1 cellular context compared by ENCODE assay signal in genomic region chr7:99497771-99498545, GRCh38.
TF ChIP-seq lines count a peak whose summit lies in the region.

No MANE protein-coding gene starts in this region.

TF ChIP-seq in liver, 16 proteins besides CTCF, POLR2A, EP300 and RAD21 (continued from another document):
- TF ChIP-seq REST (IDR thresholded peaks at IDR 0.05) (no peak), FOXA2 (IDR thresholded peaks at IDR 0.05) (no peak), TAF1 (conservative IDR thresholded peaks at IDR 0.05) (no peak)
